Comparison of ENCODE assay signal across 8 cellular contexts in the genomic region with DNA sequence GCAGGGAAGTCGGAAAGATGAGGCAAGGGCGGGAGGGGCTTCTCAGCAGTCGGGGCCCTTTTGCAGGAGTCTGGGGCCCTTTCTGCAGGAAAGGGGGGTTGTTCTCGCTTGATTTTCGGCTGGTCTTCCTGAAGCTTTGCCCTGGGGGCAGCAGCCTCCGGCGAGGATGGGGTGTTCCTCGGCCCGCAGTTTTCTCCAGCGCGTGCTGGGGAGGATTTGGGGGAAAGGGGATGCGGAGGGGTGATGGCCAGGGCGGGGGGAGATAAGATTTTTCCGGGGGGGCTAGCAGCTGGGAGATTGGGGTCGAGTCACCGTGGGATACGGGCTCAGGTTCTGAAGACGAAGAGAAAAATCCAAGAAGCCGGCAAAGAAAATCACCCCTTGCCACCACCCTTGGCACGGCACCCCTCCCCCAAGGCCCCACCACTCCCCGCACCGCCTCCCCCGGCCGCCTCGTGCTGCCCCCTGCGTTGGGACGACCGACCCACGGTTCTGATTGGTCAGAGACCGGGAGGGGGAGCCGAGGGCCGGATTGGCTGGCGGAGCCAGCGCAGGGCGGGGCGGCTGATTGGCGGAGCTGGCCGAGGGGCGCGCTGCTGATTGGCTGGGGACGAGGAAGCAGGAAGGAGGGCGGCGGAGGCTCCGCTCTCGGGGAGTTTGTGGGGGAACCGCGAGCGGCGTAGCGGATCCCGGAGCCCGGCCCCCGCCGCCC. TPM values are rescaled to one million over a fixed set of nuclear protein-coding genes. Genes with fewer than 3 reads are reported as not detected.
DNase-seq lines count a peak whose midpoint lies in the region; ATAC-seq and TF ChIP-seq lines count a peak whose summit lies in the region.

A gene (plus strand): TSS at position 654 of the 712 bp plus-strand sequence. CDS start 17,512 bp downstream, outside the sequence.

- CTCF ChIA-PET in WTC11 (lab: Charles Lee): interaction anchor here (0.6 to 2.6 kb wide), 25 partner anchors 9 to 418 kb away, joined by 3 to 23 read pairs (median 4); a partner anchor contains a TSS

- peaks cover 57% of the 10 kb centered on the region for H3K4me1 Mint-ChIP-seq in WTC11

- peak; percentile 86 for ATAC-seq in GM18909 (IDR thresholded peaks at IDR 0.05; ENCODE audit: poor library complexity, unreplicated experiment)
- peak; percentile 91 for ATAC-seq in HG03175 (IDR thresholded peaks at IDR 0.05; ENCODE audit: unreplicated experiment)
- ATAC-seq in WTC11: peak; percentile 69

- H3K9me3 Mint-ChIP-seq in WTC11: no peaks in the 10 kb centered on the region

- H3K36me3 Mint-ChIP-seq in WTC11: 0 out of 2 replicates have a peak, but pooled peaks cover 3% of the 10 kb centered on the region

- peak; percentile 100 for DNase-seq in AG08395 (ENCODE audit: low spot score)
- peak; percentile 80 for DNase-seq in NCI-H226
- DNase-seq in WTC11 (ENCODE audit: low spot score): peak; percentile 99
- DNase-seq in caudate nucleus (lab: John Stamatoyannopoulos, UW): peak; percentile 46 to 99 (median 96)
- peak; percentile 94 for DNase-seq in inferior parietal cortex (ENCODE audit: extremely low spot score)
- DNase-seq in stimulated activated CD4-positive, alpha-beta T cell treated with anti-CD3 and anti-CD28 coated beads, Interleukin-12 subunit alpha, Interleukin-12 subunit beta, amount 100 ng/mL, for 24 hours (ENCODE audit: low read depth in 2 of 2): peak; percentile 92 to 96

- TF ChIP-seq CTCF in WTC11 (IDR thresholded peaks at IDR 0.05): no peak

- POLR2A ChIA-PET in WTC11 (lab: Charles Lee): interaction anchor here (0.9 to 3.2 kb wide), 7 partner anchors 12 to 124 kb away, joined by 3 to 32 read pairs (median 5); a partner anchor contains a TSS

- H3K27ac ChIP-seq in caudate nucleus (ENCODE audit: low read depth, low read length): no peak within 1 kb of the TSS

- H3K27me3 Mint-ChIP-seq in WTC11 (ENCODE audit: low read depth): peaks cover 4% of the 10 kb centered on the region

- peak within 1 kb of the TSS; percentile 90 for H3K4me3 Mint-ChIP-seq in WTC11

- H3K27ac Mint-ChIP-seq in WTC11: peak within 1 kb of the TSS; percentile 78

TF ChIP-seq in WTC11, 78 proteins besides CTCF, POLR2A, EP300 and RAD21:
- TF ChIP-seq NFYB (CRISPR knock-in tag; conservative IDR thresholded peaks at IDR 0.05; ENCODE audit: low read depth) (peak; percentile 84), SMAD4 (CRISPR knock-in tag; IDR thresholded peaks at IDR 0.05) (no peak), TEAD1 (CRISPR knock-in tag; IDR thresholded peaks at IDR 0.05) (no peak), SP1 (CRISPR knock-in tag; conservative IDR thresholded peaks at IDR 0.05) (peak; percentile 58; the same call in 1 of the 2 replicates), NR2C2 (CRISPR knock-in tag; IDR thresholded peaks at IDR 0.05) (no peak), ZNF219 (CRISPR knock-in tag; IDR thresholded peaks at IDR 0.05; ENCODE audit: borderline replicate concordance) (no peak), ZNF671 (CRISPR knock-in tag; IDR thresholded peaks at IDR 0.05) (no peak), ZNF232 (CRISPR knock-in tag; IDR thresholded peaks at IDR 0.05) (0 out of 2 replicates have a peak, but pooled peaks have one; percentile 6), CBFB (CRISPR knock-in tag; IDR thresholded peaks at IDR 0.05; ENCODE audit: low read depth) (no peak)
- TF ChIP-seq, protein P1, sequence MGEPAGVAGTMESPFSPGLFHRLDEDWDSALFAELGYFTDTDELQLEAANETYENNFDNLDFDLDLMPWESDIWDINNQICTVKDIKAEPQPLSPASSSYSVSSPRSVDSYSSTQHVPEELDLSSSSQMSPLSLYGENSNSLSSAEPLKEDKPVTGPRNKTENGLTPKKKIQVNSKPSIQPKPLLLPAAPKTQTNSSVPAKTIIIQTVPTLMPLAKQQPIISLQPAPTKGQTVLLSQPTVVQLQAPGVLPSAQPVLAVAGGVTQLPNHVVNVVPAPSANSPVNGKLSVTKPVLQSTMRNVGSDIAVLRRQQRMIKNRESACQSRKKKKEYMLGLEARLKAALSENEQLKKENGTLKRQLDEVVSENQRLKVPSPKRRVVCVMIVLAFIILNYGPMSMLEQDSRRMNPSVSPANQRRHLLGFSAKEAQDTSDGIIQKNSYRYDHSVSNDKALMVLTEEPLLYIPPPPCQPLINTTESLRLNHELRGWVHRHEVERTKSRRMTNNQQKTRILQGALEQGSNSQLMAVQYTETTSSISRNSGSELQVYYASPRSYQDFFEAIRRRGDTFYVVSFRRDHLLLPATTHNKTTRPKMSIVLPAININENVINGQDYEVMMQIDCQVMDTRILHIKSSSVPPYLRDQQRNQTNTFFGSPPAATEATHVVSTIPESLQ (CRISPR knock-in tag; IDR thresholded peaks at IDR 0.05): no peak
- TF ChIP-seq, protein P2, sequence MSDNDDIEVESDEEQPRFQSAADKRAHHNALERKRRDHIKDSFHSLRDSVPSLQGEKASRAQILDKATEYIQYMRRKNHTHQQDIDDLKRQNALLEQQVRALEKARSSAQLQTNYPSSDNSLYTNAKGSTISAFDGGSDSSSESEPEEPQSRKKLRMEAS (CRISPR knock-in tag; IDR thresholded peaks at IDR 0.05): peak; percentile 61; the same call in 1 of the 2 replicates
- TF ChIP-seq, protein P3, sequence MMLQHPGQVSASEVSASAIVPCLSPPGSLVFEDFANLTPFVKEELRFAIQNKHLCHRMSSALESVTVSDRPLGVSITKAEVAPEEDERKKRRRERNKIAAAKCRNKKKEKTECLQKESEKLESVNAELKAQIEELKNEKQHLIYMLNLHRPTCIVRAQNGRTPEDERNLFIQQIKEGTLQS (CRISPR knock-in tag; conservative IDR thresholded peaks at IDR 0.05): no peak
- TF ChIP-seq, protein P4, sequence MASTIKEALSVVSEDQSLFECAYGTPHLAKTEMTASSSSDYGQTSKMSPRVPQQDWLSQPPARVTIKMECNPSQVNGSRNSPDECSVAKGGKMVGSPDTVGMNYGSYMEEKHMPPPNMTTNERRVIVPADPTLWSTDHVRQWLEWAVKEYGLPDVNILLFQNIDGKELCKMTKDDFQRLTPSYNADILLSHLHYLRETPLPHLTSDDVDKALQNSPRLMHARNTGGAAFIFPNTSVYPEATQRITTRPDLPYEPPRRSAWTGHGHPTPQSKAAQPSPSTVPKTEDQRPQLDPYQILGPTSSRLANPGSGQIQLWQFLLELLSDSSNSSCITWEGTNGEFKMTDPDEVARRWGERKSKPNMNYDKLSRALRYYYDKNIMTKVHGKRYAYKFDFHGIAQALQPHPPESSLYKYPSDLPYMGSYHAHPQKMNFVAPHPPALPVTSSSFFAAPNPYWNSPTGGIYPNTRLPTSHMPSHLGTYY (CRISPR knock-in tag; IDR thresholded peaks at IDR 0.05): no peak
- TF ChIP-seq, protein P5, sequence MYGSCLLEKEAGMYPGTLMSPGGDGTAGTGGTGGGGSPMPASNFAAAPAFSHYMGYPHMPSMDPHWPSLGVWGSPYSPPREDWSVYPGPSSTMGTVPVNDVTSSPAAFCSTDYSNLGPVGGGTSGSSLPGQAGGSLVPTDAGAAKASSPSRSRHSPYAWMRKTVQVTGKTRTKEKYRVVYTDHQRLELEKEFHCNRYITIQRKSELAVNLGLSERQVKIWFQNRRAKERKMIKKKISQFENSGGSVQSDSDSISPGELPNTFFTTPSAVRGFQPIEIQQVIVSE (CRISPR knock-in tag; IDR thresholded peaks at IDR 0.05; ENCODE audit: borderline replicate concordance): no peak

RNA-seq across cellular contexts. Expression of the gene that starts here (rescaled TPM):
- 40.7 to 49.1 TPM (median 41.5 TPM) in 3 replicates for total RNA-seq in WTC11 (2021)
